In the genomic region with DNA sequence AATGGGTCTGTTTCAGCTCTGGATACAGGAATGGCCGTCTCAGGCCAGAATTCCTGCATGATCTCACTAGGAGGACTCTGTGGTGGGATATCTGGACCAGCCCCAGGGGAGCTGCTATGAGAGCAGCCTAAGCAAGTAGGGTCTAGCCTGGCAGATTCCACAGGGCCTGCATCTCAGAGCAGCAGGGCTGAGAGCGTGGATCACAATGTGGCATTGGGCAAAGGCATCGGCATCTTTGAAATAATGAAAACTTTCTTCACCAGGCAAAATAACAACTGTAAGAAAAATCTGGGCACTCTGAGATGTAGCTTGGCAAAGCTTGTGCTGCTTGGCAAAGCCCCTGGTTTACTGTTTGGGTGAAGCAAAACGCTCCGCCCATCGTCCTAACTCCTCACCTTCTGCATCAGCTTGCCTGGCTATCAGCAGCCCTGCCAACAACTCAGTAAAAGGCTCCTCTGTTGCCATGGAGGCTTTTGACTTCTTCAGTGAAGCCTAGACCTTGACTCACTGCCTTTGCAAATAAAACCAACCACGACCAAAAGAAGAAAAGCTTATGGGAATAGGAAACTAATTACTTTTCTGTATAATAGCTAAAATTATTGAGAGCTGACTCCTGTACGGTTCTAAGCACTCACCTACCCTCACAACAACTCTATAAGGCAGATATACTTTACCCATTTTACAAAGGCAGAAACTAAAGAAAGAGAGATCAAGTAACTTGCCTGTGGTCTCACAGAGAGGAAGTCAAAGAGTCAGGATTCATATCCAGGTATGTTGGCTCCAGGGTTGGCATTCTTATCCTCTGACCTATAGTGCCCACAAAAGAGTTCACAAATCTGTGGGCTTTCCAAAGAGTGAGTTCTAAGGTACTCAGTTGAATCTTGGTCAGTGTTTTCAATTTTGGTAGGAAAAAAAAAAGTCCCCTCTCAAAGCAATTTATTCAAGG, we compare ENCODE assay signal across 10 cellular contexts.
DNase-seq lines count a peak whose midpoint lies in the region; ATAC-seq and TF ChIP-seq lines count a peak whose summit lies in the region.
"Had no signal": no experiment of that assay in that cellular context is flagged by ENCODE, and none has a peak within 500 bp of the region (broad histone marks: within the 10 kb centered on the region; RNA-seq: fewer than 3 reads in every experiment).

No MANE protein-coding gene starts in this region.

- no peaks in the 10 kb centered on the region for H3K36me3 Mint-ChIP-seq in activated naive CD8-positive, alpha-beta T cell treated with anti-CD3 and anti-CD28 coated beads for 36 hours

- TF ChIP-seq CTCF in AG10803 (conservative IDR thresholded peaks at IDR 0.05; ENCODE audit: low read length) = no peak
- no peak for TF ChIP-seq CTCF in coronary artery (IDR thresholded peaks at IDR 0.05)

- H3K27ac ChIP-seq in cingulate gyrus (ENCODE audit: low read depth, low read length) (peak overlapping the region; percentile 35), coronary artery (peak overlapping the region in 1 of 2 donors; percentile 50)
- H3K27ac ChIP-seq: testis had no signal

- peaks cover 5% of the 10 kb centered on the region for H3K9me3 Mint-ChIP-seq in activated naive CD8-positive, alpha-beta T cell treated with anti-CD3 and anti-CD28 coated beads for 36 hours

- no peaks in the 10 kb centered on the region for H3K4me1 Mint-ChIP-seq in activated naive CD8-positive, alpha-beta T cell treated with anti-CD3 and anti-CD28 coated beads for 36 hours
- H3K4me1 Mint-ChIP-seq: neural crest cell had no signal

- H3K27me3 Mint-ChIP-seq in activated naive CD8-positive, alpha-beta T cell treated with anti-CD3 and anti-CD28 coated beads for 36 hours = no peaks in the 10 kb centered on the region

- no peak for ATAC-seq in Right ventricle myocardium inferior

- H3K4me3 Mint-ChIP-seq in activated naive CD8-positive, alpha-beta T cell treated with anti-CD3 and anti-CD28 coated beads for 36 hours = no peak overlapping the region
- H3K4me3 Mint-ChIP-seq: neural crest cell had no signal

- H3K27ac Mint-ChIP-seq in activated naive CD8-positive, alpha-beta T cell treated with anti-CD3 and anti-CD28 coated beads for 36 hours = no peak overlapping the region

- H3K4me3 ChIP-seq in AG10803 (ENCODE audit: low read length) (no peak overlapping the region), coronary artery (no peak overlapping the region)
- H3K4me3 ChIP-seq: testis had no signal

- DNase-seq in AG10803 (ENCODE audit: low read depth) (peak; percentile 40), NCI-H2196 treated with DMSO at 0.1 percent for 48 hours (lab: John Stamatoyannopoulos, UW; ENCODE audit: unreplicated experiment) (peak; percentile 12), occipital lobe (lab: John Stamatoyannopoulos, UW) (peak; percentile 31), coronary artery (ENCODE audit: low spot score) (no peak), Right ventricle myocardium inferior (ENCODE audit: missing footprints) (no peak), GOT3 (lab: John Stamatoyannopoulos, UW) (no peak)
- no peak for DNase-seq in activated naive CD8-positive, alpha-beta T cell treated with anti-CD3 and anti-CD28 coated beads for 36 hours
- DNase-seq: testis had no signal

- intact Hi-C loops in Right ventricle myocardium inferior (cut with DNase I) = no loop called here

Comparison
In these comparisons a context has a peak if more than half of its experiments do, and no peak if none do; other contexts are left out.
1. DNase-seq: peak in AG10803 (single experiment), NCI-H2196 treated with DMSO at 0.1 percent for 48 hours (single experiment) and occipital lobe (single experiment); none in coronary artery (single experiment), activated naive CD8-positive, alpha-beta T cell treated with anti-CD3 and anti-CD28 coated beads for 36 hours (single experiment), Right ventricle myocardium inferior (single experiment) and GOT3 (single experiment).